ENCODE assay signal across 8 cellular contexts in genomic region chr15:58957101-58957973, GRCh38. TPM values are rescaled to one million over a fixed set of nuclear protein-coding genes. Genes with fewer than 3 reads are reported as not detected.
DNase-seq lines count a peak whose midpoint lies in the region; ATAC-seq and TF ChIP-seq lines count a peak whose summit lies in the region.

No MANE protein-coding gene starts in this region.

- no peaks in the 10 kb centered on the region for H3F3A ChIP-seq in MM.1S (ENCODE audit: insufficient read depth, low read length)

- H3K36me3 ChIP-seq in BJ (ENCODE audit: control insufficient read depth, insufficient read depth, low read length) (no peaks in the 10 kb centered on the region), MM.1S (replicated peaks; ENCODE audit: insufficient read depth, low read length) (no peaks in the 10 kb centered on the region)

- H3K36me3 Mint-ChIP-seq in osteocyte (ENCODE audit: unreplicated experiment), result no peaks in the 10 kb centered on the region

- no peaks in the 10 kb centered on the region for H3K9me3 Mint-ChIP-seq in osteocyte (ENCODE audit: unreplicated experiment)

- TF ChIP-seq CTCF in BJ (IDR thresholded peaks at IDR 0.05; ENCODE audit: insufficient read depth, low read depth, low read length), result peak; percentile 86
- peak; percentile 96 for TF ChIP-seq CTCF in MM.1S (IDR thresholded peaks at IDR 0.05; ENCODE audit: low read length)
- TF ChIP-seq CTCF in fibroblast of villous mesenchyme (IDR thresholded peaks at IDR 0.05; ENCODE audit: insufficient read depth, low read depth, low read length), result peak; percentile 83
- peak; percentile 78 for TF ChIP-seq CTCF in osteocyte (IDR thresholded peaks at IDR 0.05)

- no peak overlapping the region for H3K27ac ChIP-seq in MM.1S (ENCODE audit: low read length)

- no peaks in the 10 kb centered on the region for H3K9me3 ChIP-seq in MM.1S (replicated peaks; ENCODE audit: insufficient read depth, low read length)

- peak overlapping the region; percentile 67 for H2AFZ ChIP-seq in MM.1S (ENCODE audit: low read length)

- H3K27me3 Mint-ChIP-seq in osteocyte (ENCODE audit: unreplicated experiment), result no peaks in the 10 kb centered on the region

- CTCF ChIA-PET in BJ (lab: Yijun Ruan, JAX), result interaction anchor here (0.7 to 4.1 kb wide), 19 partner anchors 10 to 909 kb away, joined by 3 to 14 read pairs (median 4); partner anchors contain the start of gene MINDY2

- peak overlapping the region; percentile 50 for H3K4me2 ChIP-seq in MM.1S (ENCODE audit: low read depth, low read length)

- H3K9me2 ChIP-seq in MM.1S (replicated peaks; ENCODE audit: insufficient read depth, low read length), result no peaks in the 10 kb centered on the region

- H3K27me3 ChIP-seq in BJ (ENCODE audit: control insufficient read depth, insufficient read depth, low read length) (no peaks in the 10 kb centered on the region), MM.1S (replicated peaks; ENCODE audit: insufficient read depth, low read length) (no peaks in the 10 kb centered on the region)

- POLR2A ChIA-PET in BJ (lab: Charles Lee), result no interaction called here

- H3K27ac Mint-ChIP-seq in osteocyte (ENCODE audit: unreplicated experiment), result no peak overlapping the region

- H3K4me3 ChIP-seq in BJ (ENCODE audit: low read depth, low read length), result no peak overlapping the region
- H3K4me3 ChIP-seq in MM.1S (ENCODE audit: low read length), result peak overlapping the region; percentile 17; the same call in 1 of the 2 replicates
- H3K4me3 ChIP-seq in fibroblast of villous mesenchyme (ENCODE audit: low read depth, low read length), result no peak overlapping the region

- H3K9ac ChIP-seq in MM.1S (ENCODE audit: low read length), result no peak overlapping the region

- no peaks in the 10 kb centered on the region for H3K79me2 ChIP-seq in MM.1S (ENCODE audit: low read length)

- peaks cover 18% of the 10 kb centered on the region for H3K4me1 ChIP-seq in MM.1S (ENCODE audit: low read length)

- H3K4me1 Mint-ChIP-seq in osteocyte (ENCODE audit: unreplicated experiment), result peaks cover 2% of the 10 kb centered on the region

- no peak for DNase-seq in BJ (ENCODE audit: low read depth)
- DNase-seq in MM.1S, result peak; percentile 89
- DNase-seq in RPMI8226, result peak; percentile 94
- peak; percentile 62 to 65 for DNase-seq in activated T-cell treated with anti-CD3 and anti-CD28 coated beads, Interleukin-2, amount 50 U/mL, for 48 hours
- peak; percentile 60 for DNase-seq in fibroblast of villous mesenchyme (ENCODE audit: low read depth)
- no peak for DNase-seq in osteocyte (ENCODE audit: extremely low spot score, unreplicated experiment)

- ATAC-seq in GM19467 (IDR thresholded peaks at IDR 0.05; ENCODE audit: unreplicated experiment) (peak; percentile 77), HG03457 (IDR thresholded peaks at IDR 0.05; ENCODE audit: unreplicated experiment) (no peak)

- no peaks in the 10 kb centered on the region for H4K20me1 ChIP-seq in MM.1S (ENCODE audit: insufficient read depth, low read length)

- no peak overlapping the region for H3K4me3 Mint-ChIP-seq in osteocyte (ENCODE audit: unreplicated experiment)

RNA-seq across cellular contexts. Expression of gene SLTM, which starts 23.9 kb away (rescaled TPM):
- polyA plus RNA-seq in BJ (2011; rRNA removed), result 14.3 and 25.5 TPM in 2 replicates
- polyA minus RNA-seq in BJ (2011; rRNA and poly(A)+ RNA removed), result 25.5 and 42.6 TPM in 2 replicates
- 66.7 and 68.7 TPM in 2 replicates for total RNA-seq in fibroblast of villous mesenchyme
- total RNA-seq in osteocyte, result 87.3 and 93.9 TPM in 2 replicates

RNA-seq across cellular contexts. Expression of gene RNF111, which starts 30.1 kb away (rescaled TPM):
- polyA plus RNA-seq in BJ (2011; rRNA removed), result 21.6 and 28.7 TPM in 2 replicates
- polyA minus RNA-seq in BJ (2011; rRNA and poly(A)+ RNA removed), result 51.3 and 70.3 TPM in 2 replicates
- total RNA-seq in fibroblast of villous mesenchyme (24.5 and 35.0 TPM in 2 replicates), osteocyte (32.3 and 33.8 TPM in 2 replicates)

Comparison
In these comparisons a context has a peak if more than half of its experiments do, and no peak if none do; other contexts are left out.
1. DNase-seq: peak in MM.1S (single experiment), RPMI8226 (single experiment), activated T-cell treated with anti-CD3 and anti-CD28 coated beads, Interleukin-2, amount 50 U/mL, for 48 hours (2 of 2) and fibroblast of villous mesenchyme (single experiment); none in BJ (single experiment) and osteocyte (single experiment).
2. Peak in every context shown above with its lines, with median percentiles within 50 percentile points of each other: CTCF ChIP-seq.